ENCODE assay signal across 1 cellular context in the genomic region with DNA sequence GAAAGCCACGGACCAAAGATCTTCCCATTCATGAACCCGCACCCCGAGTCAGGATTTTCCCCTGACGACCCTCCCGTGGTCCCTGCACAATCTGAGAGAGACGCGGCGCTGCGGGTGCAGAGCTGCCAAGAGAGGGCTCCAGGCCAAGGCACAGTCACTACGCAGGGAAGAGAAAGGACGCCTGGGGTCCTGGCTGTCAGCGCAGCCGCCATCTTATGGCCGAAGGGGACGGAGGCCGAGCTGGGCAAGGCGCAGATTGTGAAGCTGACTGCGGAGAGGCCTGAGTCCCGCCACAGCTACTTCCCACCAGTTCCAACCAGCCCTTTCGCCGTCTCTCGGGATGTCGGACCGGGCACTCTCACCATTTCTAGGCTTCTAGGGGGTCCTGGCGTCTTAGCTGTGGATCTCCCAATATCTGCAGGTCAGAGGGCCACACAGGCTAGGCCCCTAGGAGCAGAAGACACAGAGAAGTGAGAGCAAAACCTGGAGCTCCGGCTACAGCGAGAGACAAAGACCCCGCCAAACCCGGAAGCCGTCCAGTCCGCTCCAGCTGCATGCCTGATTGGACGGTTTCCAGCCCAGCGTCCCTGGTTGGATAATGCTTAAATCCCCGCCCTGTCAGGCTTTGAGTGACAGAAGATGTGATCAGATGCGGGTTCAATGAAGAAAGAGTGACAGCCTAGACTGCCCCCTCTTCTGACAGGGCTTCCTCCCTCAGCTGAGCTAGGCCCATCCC.
TF ChIP-seq lines count a peak whose summit lies in the region.

A gene (minus strand): TSS at position 515 of the 736 bp plus-strand sequence. CDS start 150 bp downstream, at position 365.

TF ChIP-seq in K562, 482 proteins besides CTCF, POLR2A, EP300 and RAD21 (continued from another document and continues in another):
- TF ChIP-seq, protein P1, sequence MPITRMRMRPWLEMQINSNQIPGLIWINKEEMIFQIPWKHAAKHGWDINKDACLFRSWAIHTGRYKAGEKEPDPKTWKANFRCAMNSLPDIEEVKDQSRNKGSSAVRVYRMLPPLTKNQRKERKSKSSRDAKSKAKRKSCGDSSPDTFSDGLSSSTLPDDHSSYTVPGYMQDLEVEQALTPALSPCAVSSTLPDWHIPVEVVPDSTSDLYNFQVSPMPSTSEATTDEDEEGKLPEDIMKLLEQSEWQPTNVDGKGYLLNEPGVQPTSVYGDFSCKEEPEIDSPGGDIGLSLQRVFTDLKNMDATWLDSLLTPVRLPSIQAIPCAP (CRISPR knock-in tag; IDR thresholded peaks at IDR 0.05; ENCODE audit: borderline replicate concordance) = no peak
- TF ChIP-seq NR1H2 (CRISPR knock-in tag; IDR thresholded peaks at IDR 0.05) = no peak
- no peak for TF ChIP-seq GABPB2 (CRISPR knock-in tag; conservative IDR thresholded peaks at IDR 0.05)
- TF ChIP-seq, protein P2, sequence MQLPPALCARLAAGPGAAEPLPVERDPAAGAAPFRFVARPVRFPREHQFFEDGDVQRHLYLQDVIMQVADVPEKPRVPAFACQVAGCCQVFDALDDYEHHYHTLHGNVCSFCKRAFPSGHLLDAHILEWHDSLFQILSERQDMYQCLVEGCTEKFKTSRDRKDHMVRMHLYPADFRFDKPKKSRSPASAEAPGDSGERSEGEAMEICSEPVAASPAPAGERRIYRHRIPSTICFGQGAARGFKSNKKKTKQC (CRISPR knock-in tag; IDR thresholded peaks at IDR 0.05) = no peak
- no peak for TF ChIP-seq BHLHE40 (IDR thresholded peaks at IDR 0.05; ENCODE audit: low read length)
- no peak for TF ChIP-seq JUN (IDR thresholded peaks at IDR 0.05; ENCODE audit: borderline replicate concordance, low read depth, low read length)
- TF ChIP-seq JUN (CRISPR knock-in tag; IDR thresholded peaks at IDR 0.05; ENCODE audit: borderline replicate concordance) = no peak
- TF ChIP-seq DNMT1 (IDR thresholded peaks at IDR 0.05) = no peak
- TF ChIP-seq, protein P3, sequence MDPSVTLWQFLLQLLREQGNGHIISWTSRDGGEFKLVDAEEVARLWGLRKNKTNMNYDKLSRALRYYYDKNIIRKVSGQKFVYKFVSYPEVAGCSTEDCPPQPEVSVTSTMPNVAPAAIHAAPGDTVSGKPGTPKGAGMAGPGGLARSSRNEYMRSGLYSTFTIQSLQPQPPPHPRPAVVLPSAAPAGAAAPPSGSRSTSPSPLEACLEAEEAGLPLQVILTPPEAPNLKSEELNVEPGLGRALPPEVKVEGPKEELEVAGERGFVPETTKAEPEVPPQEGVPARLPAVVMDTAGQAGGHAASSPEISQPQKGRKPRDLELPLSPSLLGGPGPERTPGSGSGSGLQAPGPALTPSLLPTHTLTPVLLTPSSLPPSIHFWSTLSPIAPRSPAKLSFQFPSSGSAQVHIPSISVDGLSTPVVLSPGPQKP (CRISPR knock-in tag; IDR thresholded peaks at IDR 0.05) = no peak
- no peak for TF ChIP-seq ZNF785 (CRISPR knock-in tag; IDR thresholded peaks at IDR 0.05)
- no peak for TF ChIP-seq ZNF134 (CRISPR knock-in tag; conservative IDR thresholded peaks at IDR 0.05)
- no peak for TF ChIP-seq ZNF124 (CRISPR knock-in tag; IDR thresholded peaks at IDR 0.05)
- 0 out of 4 replicates have a peak, but pooled peaks of 1 of the 2 experiments have one; percentile 12 for TF ChIP-seq TEAD1 (CRISPR knock-in tag; IDR thresholded peaks at IDR 0.05)
- TF ChIP-seq ASH1L (IDR thresholded peaks at IDR 0.05; ENCODE audit: borderline replicate concordance, low read depth, partially characterized antibody) = peak; percentile 82
- TF ChIP-seq WHSC1 (IDR thresholded peaks at IDR 0.05; ENCODE audit: low read length) = no peak
- TF ChIP-seq, protein P4, sequence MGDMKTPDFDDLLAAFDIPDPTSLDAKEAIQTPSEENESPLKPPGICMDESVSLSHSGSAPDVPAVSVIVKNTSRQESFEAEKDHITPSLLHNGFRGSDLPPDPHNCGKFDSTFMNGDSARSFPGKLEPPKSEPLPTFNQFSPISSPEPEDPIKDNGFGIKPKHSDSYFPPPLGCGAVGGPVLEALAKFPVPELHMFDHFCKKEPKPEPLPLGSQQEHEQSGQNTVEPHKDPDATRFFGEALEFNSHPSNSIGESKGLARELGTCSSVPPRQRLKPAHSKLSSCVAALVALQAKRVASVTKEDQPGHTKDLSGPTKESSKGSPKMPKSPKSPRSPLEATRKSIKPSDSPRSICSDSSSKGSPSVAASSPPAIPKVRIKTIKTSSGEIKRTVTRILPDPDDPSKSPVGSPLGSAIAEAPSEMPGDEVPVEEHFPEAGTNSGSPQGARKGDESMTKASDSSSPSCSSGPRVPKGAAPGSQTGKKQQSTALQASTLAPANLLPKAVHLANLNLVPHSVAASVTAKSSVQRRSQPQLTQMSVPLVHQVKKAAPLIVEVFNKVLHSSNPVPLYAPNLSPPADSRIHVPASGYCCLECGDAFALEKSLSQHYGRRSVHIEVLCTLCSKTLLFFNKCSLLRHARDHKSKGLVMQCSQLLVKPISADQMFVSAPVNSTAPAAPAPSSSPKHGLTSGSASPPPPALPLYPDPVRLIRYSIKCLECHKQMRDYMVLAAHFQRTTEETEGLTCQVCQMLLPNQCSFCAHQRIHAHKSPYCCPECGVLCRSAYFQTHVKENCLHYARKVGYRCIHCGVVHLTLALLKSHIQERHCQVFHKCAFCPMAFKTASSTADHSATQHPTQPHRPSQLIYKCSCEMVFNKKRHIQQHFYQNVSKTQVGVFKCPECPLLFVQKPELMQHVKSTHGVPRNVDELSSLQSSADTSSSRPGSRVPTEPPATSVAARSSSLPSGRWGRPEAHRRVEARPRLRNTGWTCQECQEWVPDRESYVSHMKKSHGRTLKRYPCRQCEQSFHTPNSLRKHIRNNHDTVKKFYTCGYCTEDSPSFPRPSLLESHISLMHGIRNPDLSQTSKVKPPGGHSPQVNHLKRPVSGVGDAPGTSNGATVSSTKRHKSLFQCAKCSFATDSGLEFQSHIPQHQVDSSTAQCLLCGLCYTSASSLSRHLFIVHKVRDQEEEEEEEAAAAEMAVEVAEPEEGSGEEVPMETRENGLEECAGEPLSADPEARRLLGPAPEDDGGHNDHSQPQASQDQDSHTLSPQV (IDR thresholded peaks at IDR 0.05) = 0 out of 2 replicates have a peak, but pooled peaks have one; percentile 11
- no peak for TF ChIP-seq ZNF212 (CRISPR knock-in tag; IDR thresholded peaks at IDR 0.05)
- TF ChIP-seq NFYB (IDR thresholded peaks at IDR 0.05; ENCODE audit: extremely low read depth, insufficient read length) = peak; percentile 81
- no peak for TF ChIP-seq CSDE1 (IDR thresholded peaks at IDR 0.05)
- no peak for TF ChIP-seq ZNF347 (CRISPR knock-in tag; IDR thresholded peaks at IDR 0.05; ENCODE audit: low read depth)
- no peak for TF ChIP-seq NCOA6 (IDR thresholded peaks at IDR 0.05)
- TF ChIP-seq KLF13 (tag; IDR thresholded peaks at IDR 0.05; ENCODE audit: borderline replicate concordance, low read depth) = no peak
- no peak for TF ChIP-seq KDM1A (IDR thresholded peaks at IDR 0.05)
- TF ChIP-seq ZFX (CRISPR knock-in tag; IDR thresholded peaks at IDR 0.05) = peak; percentile 82
- TF ChIP-seq BCOR (IDR thresholded peaks at IDR 0.05) = no peak
- no peak for TF ChIP-seq SRSF3 (IDR thresholded peaks at IDR 0.05; ENCODE audit: insufficient read depth, low read length)
- TF ChIP-seq, protein P5, sequence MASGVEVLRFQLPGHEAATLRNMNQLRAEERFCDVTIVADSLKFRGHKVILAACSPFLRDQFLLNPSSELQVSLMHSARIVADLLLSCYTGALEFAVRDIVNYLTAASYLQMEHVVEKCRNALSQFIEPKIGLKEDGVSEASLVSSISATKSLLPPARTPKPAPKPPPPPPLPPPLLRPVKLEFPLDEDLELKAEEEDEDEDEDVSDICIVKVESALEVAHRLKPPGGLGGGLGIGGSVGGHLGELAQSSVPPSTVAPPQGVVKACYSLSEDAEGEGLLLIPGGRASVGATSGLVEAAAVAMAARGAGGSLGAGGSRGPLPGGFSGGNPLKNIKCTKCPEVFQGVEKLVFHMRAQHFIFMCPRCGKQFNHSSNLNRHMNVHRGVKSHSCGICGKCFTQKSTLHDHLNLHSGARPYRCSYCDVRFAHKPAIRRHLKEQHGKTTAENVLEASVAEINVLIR (CRISPR knock-in tag; IDR thresholded peaks at IDR 0.05) = no peak
- no peak for TF ChIP-seq CEBPB (tag; IDR thresholded peaks at IDR 0.05)
- TF ChIP-seq, protein P6, sequence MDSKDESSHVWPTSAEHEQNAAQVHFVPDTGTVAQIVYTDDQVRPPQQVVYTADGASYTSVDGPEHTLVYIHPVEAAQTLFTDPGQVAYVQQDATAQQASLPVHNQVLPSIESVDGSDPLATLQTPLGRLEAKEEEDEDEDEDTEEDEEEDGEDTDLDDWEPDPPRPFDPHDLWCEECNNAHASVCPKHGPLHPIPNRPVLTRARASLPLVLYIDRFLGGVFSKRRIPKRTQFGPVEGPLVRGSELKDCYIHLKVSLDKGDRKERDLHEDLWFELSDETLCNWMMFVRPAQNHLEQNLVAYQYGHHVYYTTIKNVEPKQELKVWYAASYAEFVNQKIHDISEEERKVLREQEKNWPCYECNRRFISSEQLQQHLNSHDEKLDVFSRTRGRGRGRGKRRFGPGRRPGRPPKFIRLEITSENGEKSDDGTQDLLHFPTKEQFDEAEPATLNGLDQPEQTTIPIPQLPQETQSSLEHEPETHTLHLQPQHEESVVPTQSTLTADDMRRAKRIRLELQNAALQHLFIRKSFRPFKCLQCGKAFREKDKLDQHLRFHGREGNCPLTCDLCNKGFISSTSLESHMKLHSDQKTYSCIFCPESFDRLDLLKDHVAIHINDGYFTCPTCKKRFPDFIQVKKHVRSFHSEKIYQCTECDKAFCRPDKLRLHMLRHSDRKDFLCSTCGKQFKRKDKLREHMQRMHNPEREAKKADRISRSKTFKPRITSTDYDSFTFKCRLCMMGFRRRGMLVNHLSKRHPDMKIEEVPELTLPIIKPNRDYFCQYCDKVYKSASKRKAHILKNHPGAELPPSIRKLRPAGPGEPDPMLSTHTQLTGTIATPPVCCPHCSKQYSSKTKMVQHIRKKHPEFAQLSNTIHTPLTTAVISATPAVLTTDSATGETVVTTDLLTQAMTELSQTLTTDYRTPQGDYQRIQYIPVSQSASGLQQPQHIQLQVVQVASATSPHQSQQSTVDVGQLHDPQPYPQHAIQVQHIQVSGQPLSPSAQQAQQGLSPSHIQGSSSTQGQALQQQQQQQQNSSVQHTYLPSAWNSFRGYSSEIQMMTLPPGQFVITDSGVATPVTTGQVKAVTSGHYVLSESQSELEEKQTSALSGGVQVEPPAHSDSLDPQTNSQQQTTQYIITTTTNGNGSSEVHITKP (IDR thresholded peaks at IDR 0.05; ENCODE audit: partially characterized antibody) = no peak
- TF ChIP-seq, protein P7, sequence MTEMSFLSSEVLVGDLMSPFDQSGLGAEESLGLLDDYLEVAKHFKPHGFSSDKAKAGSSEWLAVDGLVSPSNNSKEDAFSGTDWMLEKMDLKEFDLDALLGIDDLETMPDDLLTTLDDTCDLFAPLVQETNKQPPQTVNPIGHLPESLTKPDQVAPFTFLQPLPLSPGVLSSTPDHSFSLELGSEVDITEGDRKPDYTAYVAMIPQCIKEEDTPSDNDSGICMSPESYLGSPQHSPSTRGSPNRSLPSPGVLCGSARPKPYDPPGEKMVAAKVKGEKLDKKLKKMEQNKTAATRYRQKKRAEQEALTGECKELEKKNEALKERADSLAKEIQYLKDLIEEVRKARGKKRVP (CRISPR knock-in tag; IDR thresholded peaks at IDR 0.05) = no peak
- TF ChIP-seq ZC3H8 (IDR thresholded peaks at IDR 0.05) = no peak
- TF ChIP-seq, protein P8, sequence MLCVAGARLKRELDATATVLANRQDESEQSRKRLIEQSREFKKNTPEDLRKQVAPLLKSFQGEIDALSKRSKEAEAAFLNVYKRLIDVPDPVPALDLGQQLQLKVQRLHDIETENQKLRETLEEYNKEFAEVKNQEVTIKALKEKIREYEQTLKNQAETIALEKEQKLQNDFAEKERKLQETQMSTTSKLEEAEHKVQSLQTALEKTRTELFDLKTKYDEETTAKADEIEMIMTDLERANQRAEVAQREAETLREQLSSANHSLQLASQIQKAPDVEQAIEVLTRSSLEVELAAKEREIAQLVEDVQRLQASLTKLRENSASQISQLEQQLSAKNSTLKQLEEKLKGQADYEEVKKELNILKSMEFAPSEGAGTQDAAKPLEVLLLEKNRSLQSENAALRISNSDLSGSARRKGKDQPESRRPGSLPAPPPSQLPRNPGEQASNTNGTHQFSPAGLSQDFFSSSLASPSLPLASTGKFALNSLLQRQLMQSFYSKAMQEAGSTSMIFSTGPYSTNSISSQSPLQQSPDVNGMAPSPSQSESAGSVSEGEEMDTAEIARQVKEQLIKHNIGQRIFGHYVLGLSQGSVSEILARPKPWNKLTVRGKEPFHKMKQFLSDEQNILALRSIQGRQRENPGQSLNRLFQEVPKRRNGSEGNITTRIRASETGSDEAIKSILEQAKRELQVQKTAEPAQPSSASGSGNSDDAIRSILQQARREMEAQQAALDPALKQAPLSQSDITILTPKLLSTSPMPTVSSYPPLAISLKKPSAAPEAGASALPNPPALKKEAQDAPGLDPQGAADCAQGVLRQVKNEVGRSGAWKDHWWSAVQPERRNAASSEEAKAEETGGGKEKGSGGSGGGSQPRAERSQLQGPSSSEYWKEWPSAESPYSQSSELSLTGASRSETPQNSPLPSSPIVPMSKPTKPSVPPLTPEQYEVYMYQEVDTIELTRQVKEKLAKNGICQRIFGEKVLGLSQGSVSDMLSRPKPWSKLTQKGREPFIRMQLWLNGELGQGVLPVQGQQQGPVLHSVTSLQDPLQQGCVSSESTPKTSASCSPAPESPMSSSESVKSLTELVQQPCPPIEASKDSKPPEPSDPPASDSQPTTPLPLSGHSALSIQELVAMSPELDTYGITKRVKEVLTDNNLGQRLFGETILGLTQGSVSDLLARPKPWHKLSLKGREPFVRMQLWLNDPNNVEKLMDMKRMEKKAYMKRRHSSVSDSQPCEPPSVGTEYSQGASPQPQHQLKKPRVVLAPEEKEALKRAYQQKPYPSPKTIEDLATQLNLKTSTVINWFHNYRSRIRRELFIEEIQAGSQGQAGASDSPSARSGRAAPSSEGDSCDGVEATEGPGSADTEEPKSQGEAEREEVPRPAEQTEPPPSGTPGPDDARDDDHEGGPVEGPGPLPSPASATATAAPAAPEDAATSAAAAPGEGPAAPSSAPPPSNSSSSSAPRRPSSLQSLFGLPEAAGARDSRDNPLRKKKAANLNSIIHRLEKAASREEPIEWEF (CRISPR knock-in tag; IDR thresholded peaks at IDR 0.05) = no peak
- no peak for TF ChIP-seq CTBP1 (IDR thresholded peaks at IDR 0.05; ENCODE audit: borderline replicate concordance)
- TF ChIP-seq, protein P9, sequence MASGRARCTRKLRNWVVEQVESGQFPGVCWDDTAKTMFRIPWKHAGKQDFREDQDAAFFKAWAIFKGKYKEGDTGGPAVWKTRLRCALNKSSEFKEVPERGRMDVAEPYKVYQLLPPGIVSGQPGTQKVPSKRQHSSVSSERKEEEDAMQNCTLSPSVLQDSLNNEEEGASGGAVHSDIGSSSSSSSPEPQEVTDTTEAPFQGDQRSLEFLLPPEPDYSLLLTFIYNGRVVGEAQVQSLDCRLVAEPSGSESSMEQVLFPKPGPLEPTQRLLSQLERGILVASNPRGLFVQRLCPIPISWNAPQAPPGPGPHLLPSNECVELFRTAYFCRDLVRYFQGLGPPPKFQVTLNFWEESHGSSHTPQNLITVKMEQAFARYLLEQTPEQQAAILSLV (tag; IDR thresholded peaks at IDR 0.05) = no peak
- TF ChIP-seq, protein P10, sequence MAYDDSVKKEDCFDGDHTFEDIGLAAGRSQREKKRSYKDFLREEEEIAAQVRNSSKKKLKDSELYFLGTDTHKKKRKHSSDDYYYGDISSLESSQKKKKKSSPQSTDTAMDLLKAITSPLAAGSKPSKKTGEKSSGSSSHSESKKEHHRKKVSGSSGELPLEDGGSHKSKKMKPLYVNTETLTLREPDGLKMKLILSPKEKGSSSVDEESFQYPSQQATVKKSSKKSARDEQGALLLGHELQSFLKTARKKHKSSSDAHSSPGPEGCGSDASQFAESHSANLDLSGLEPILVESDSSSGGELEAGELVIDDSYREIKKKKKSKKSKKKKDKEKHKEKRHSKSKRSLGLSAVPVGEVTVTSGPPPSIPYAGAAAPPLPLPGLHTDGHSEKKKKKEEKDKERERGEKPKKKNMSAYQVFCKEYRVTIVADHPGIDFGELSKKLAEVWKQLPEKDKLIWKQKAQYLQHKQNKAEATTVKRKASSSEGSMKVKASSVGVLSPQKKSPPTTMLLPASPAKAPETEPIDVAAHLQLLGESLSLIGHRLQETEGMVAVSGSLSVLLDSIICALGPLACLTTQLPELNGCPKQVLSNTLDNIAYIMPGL (CRISPR knock-in tag; IDR thresholded peaks at IDR 0.05) = no peak
- peak; percentile 24 to 46; a peak in 2 of 4 replicates for TF ChIP-seq NRF1 (conservative IDR thresholded peaks at IDR 0.05 in 1 of 2, IDR thresholded peaks at IDR 0.05 in 1 of 2)
